In genomic region chr1:67214420-67215174, GRCh38 we compare ENCODE assay signal across 8 cellular contexts. TPM values are rescaled to one million over a fixed set of nuclear protein-coding genes. Genes with fewer than 3 reads are reported as not detected.
DNase-seq lines count a peak whose midpoint lies in the region; ATAC-seq and TF ChIP-seq lines count a peak whose summit lies in the region.

No MANE protein-coding gene starts in this region.

- no peaks in the 10 kb centered on the region for H3K27me3 Mint-ChIP-seq in Caco-2 (ENCODE audit: insufficient read depth, unreplicated experiment)

- H3K27ac Mint-ChIP-seq in Caco-2 (ENCODE audit: unreplicated experiment), result no peak overlapping the region

- H3K4me3 ChIP-seq in Caco-2 (ENCODE audit: low read depth, low read length) (no peak overlapping the region), SU-DHL-6 (ENCODE audit: insufficient read depth, low read length, poor library complexity, severe bottlenecking) (no peak overlapping the region), osteoblast (ENCODE audit: insufficient read depth, low read length) (no peak overlapping the region)

- H3K36me3 Mint-ChIP-seq in Caco-2 (ENCODE audit: insufficient read depth, unreplicated experiment), result no peaks in the 10 kb centered on the region

- TF ChIP-seq CTCF in Caco-2 (IDR thresholded peaks at IDR 0.05; ENCODE audit: insufficient read depth in 1 of 2, low read depth in 1 of 2, low read length in 1 of 2, severe bottlenecking in 1 of 2, unreplicated experiment in 1 of 2) (peak; percentile 40 to 44), SU-DHL-6 (IDR thresholded peaks at IDR 0.05; ENCODE audit: insufficient read depth, low read length, poor library complexity, severe bottlenecking) (peak; percentile 46), osteoblast (IDR thresholded peaks at IDR 0.05; ENCODE audit: extremely low read depth, low read depth, low read length) (peak; percentile 66)

- CTCF ChIA-PET in Caco-2 (lab: Charles Lee), result interaction anchor here (0.9 to 2.2 kb wide), 4 partner anchors 10 to 286 kb away, joined by 3 to 12 read pairs (median 4); no protein-coding TSS in a partner anchor

- POLR2A ChIA-PET in Caco-2 (lab: Charles Lee), result no interaction called here

- no peak overlapping the region for H3K4me3 Mint-ChIP-seq in Caco-2 (ENCODE audit: unreplicated experiment)

- H3K9me3 ChIP-seq in Caco-2 (no peaks in the 10 kb centered on the region), SU-DHL-6 (ENCODE audit: insufficient read depth, low read length) (no peaks in the 10 kb centered on the region), osteoblast (ENCODE audit: low read depth, low read length) (no peaks in the 10 kb centered on the region)

- H3F3A ChIP-seq in SU-DHL-6 (ENCODE audit: insufficient read depth), result no peaks in the 10 kb centered on the region

- H3K27me3 ChIP-seq in Caco-2 (replicated peaks; ENCODE audit: control insufficient read depth, insufficient read depth, low read length), result no peaks in the 10 kb centered on the region
- no peaks in the 10 kb centered on the region for H3K27me3 ChIP-seq in SU-DHL-6 (ENCODE audit: low read length)
- peaks cover 4% of the 10 kb centered on the region for H3K27me3 ChIP-seq in osteoblast (ENCODE audit: insufficient read depth, low read length)

- no TSS peak for BruUV-seq in Caco-2 (replicated peaks; lab: Mats Ljungman, UMichigan)

- no peaks in the 10 kb centered on the region for H3K9me2 ChIP-seq in SU-DHL-6 (replicated peaks; ENCODE audit: insufficient read depth, low read length)

- H3K27ac ChIP-seq in SU-DHL-6 (ENCODE audit: low read depth, low read length), result no peak overlapping the region
- H3K27ac ChIP-seq in osteoblast (ENCODE audit: low read depth, low read length), result no peak overlapping the region

- H4K20me1 ChIP-seq in SU-DHL-6 (ENCODE audit: low read depth, low read length), result no peaks in the 10 kb centered on the region
- no peaks in the 10 kb centered on the region for H4K20me1 ChIP-seq in osteoblast (ENCODE audit: insufficient read depth, low read length)

- H3K36me3 ChIP-seq in Caco-2 (ENCODE audit: control insufficient read depth, insufficient read depth, low read length) (no peaks in the 10 kb centered on the region), SU-DHL-6 (ENCODE audit: low read length) (no peaks in the 10 kb centered on the region), osteoblast (ENCODE audit: insufficient read depth, low read length) (no peaks in the 10 kb centered on the region)

- H3K4me2 ChIP-seq in SU-DHL-6 (ENCODE audit: low read depth, low read length, poor library complexity, severe bottlenecking) (peak overlapping the region; percentile 9), osteoblast (ENCODE audit: insufficient read depth, low read length) (no peak overlapping the region)

- peak overlapping the region; percentile 76 for H2AFZ ChIP-seq in SU-DHL-6 (ENCODE audit: low read depth, low read length, severe bottlenecking)
- H2AFZ ChIP-seq in osteoblast (ENCODE audit: low read length), result no peak overlapping the region

- DNase-seq in Caco-2 (peak in 1 of 2 experiments; percentile 39), dermis microvascular lymphatic vessel endothelial cell (ENCODE audit: low read depth in 2 of 2) (peak; percentile 17 to 38), osteoblast (ENCODE audit: insufficient read length, low spot score, missing footprints) (no peak), NCI-H524 treated with DMSO at 0.1 percent for 48 hours (lab: John Stamatoyannopoulos, UW) (no peak), hippocampal formation (lab: John Stamatoyannopoulos, UW) (no peak)

- no peaks in the 10 kb centered on the region for H3K9me3 Mint-ChIP-seq in Caco-2 (ENCODE audit: unreplicated experiment)

- H3K9ac ChIP-seq in SU-DHL-6 (ENCODE audit: low read length), result no peak overlapping the region

- ATAC-seq in GM18870 (IDR thresholded peaks at IDR 0.05; ENCODE audit: unreplicated experiment), result peak; percentile 80
- ATAC-seq in HG03066 (IDR thresholded peaks at IDR 0.05; ENCODE audit: low read depth, unreplicated experiment), result peak; percentile 69

- H3K4me1 ChIP-seq in Caco-2 (no peaks in the 10 kb centered on the region), osteoblast (ENCODE audit: insufficient read depth, low read length) (no peaks in the 10 kb centered on the region)

- intact Hi-C loops in Caco-2 (cut with micrococcal nuclease; ENCODE audit: unreplicated experiment), result loop anchor here (5.0 kb wide), 2 partner anchors 217 to 447 kb away; no protein-coding TSS in a partner anchor

- H3K4me1 Mint-ChIP-seq in Caco-2 (ENCODE audit: low read depth, unreplicated experiment), result no peaks in the 10 kb centered on the region

- no peaks in the 10 kb centered on the region for H3K79me2 ChIP-seq in SU-DHL-6 (ENCODE audit: insufficient read depth, low read length)
- H3K79me2 ChIP-seq in osteoblast (ENCODE audit: insufficient read depth, low read length), result no peaks in the 10 kb centered on the region

RNA-seq across cellular contexts. Expression of gene IL23R, which starts 48.3 kb away (rescaled TPM):
- total RNA-seq in Caco-2 (2022) (not detected in 2 replicates), dermis microvascular lymphatic vessel endothelial cell (not detected in 2 replicates), osteoblast (not detected in 2 replicates)

Comparison
In these comparisons a context has a peak if more than half of its experiments do, and no peak if none do; other contexts are left out.
1. DNase-seq: peak in dermis microvascular lymphatic vessel endothelial cell (2 of 2); none in osteoblast (single experiment), NCI-H524 treated with DMSO at 0.1 percent for 48 hours (single experiment) and hippocampal formation (0 of 2).
2. Peak in every context shown above with its lines, with median percentiles within 50 percentile points of each other: CTCF ChIP-seq.